In the genomic region with DNA sequence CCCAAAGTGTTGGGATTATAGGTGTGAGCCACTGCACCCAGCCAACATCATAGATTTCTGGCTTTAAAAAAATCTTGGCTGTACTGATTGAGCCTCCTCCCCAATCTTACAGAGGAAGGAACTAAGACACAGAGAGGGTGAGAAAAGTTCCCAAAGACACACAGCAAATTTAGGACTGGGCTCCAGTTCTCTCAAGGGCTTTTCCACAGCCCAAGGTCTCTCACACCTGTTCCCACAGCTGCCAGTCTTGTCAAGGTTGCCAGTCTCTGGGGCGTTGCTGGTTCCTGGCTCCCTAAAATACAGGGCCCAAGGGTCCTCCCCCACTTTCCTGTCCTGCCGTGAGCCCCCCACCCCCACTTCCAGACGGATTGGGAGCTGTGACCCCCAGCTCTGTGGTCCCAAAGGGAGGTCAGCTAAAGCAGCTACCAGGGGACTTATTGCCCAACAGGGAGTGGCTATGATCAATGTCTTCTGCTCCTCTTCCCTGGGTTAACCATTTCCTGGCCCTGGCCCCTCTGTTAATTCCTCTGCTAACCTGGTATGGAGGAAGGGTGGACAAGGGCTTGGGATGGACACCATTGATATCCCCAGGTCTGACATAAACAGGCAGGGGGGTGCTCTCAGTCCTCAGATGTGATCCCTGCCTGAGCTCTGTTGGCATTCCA, we compare ENCODE assay signal across 9 cellular contexts. TPM values are rescaled to one million over a fixed set of nuclear protein-coding genes. Genes with fewer than 3 reads are reported as not detected.
"Had no signal": no experiment of that assay in that cellular context is flagged by ENCODE, and none has a peak within 500 bp of the region (broad histone marks: within the 10 kb centered on the region; RNA-seq: fewer than 3 reads in every experiment).

No MANE protein-coding gene starts in this region.

- H3K4me1 Mint-ChIP-seq: GM23338 had no signal

- H3K4me3 ChIP-seq: GM23338 had no signal

- H3K36me3 Mint-ChIP-seq: IgD-negative memory B cell had no signal

- H3K9me3 Mint-ChIP-seq: GM23338, H9, IgD-negative memory B cell had no signal

- H3K27ac ChIP-seq: HL-60 had no signal

- H3K4me2 ChIP-seq: GM23338 had no signal

- DNase-seq: H9, HCEC 1CT, KG1 had no signal

- ATAC-seq: GM23338 had no signal

- FAIRE-seq: H1, H54 had no signal

- H3K4me3 Mint-ChIP-seq: GM23338, H9, IgD-negative memory B cell had no signal

- H3K27ac Mint-ChIP-seq: GM23338, H9, IgD-negative memory B cell had no signal

- H2AFZ ChIP-seq: GM23338 had no signal

RNA-seq across cellular contexts. Expression of a gene that starts 3.1 kb away (rescaled TPM):
- total RNA-seq: H9, HT1080 had no signal
- polyA plus RNA-seq: GM23338, IgD-negative memory B cell had no signal

RNA-seq across cellular contexts. Expression of a gene that starts 10.0 kb away (rescaled TPM):
- total RNA-seq: GM23338, HT1080 had no signal
- polyA plus RNA-seq: IgD-negative memory B cell had no signal
